In genomic region chr3:148615385-148615784, GRCh38 we compare ENCODE assay signal across 26 cellular contexts.
A peak's percentile ranks its signal among the peaks of the same experiment; 100 is the strongest.
DNase-seq lines count a peak whose midpoint lies in the region; ATAC-seq, FAIRE-seq and TF ChIP-seq lines count a peak whose summit lies in the region.
"Had no signal": no experiment of that assay in that cellular context is flagged by ENCODE, and none has a peak within 500 bp of the region (broad histone marks: within the 10 kb centered on the region; RNA-seq: fewer than 3 reads in every experiment).

No MANE protein-coding gene starts in this region.

- no peaks in the 10 kb centered on the region for H3K36me3 Mint-ChIP-seq in nephron progenitor cell (ENCODE audit: low read depth)
- H3K36me3 Mint-ChIP-seq: CD14-positive monocyte; CD4-positive, alpha-beta memory T cell; CD4-positive, CD25-positive, alpha-beta regulatory T cell; CD8-positive, alpha-beta memory T cell had no signal

- H3K4me3 ChIP-seq in HepG2 (replicated peaks in 1 of 3; ENCODE audit: insufficient read depth in 1 of 3, low read depth in 2 of 3, low read length in 3 of 3) (no peak overlapping the region), right lobe of liver (no peak overlapping the region), SK-N-MC (peak overlapping the region; percentile 36; the same call in 1 of the 2 replicates), osteoblast (ENCODE audit: insufficient read depth, low read length) (no peak overlapping the region)
- H3K4me3 ChIP-seq: BLaER1, GM12878 had no signal

- H3K27me3 Mint-ChIP-seq in nephron progenitor cell (ENCODE audit: low read depth, poor library complexity): no peaks in the 10 kb centered on the region
- H3K27me3 Mint-ChIP-seq: CD4-positive, alpha-beta memory T cell; CD4-positive, CD25-positive, alpha-beta regulatory T cell; CD8-positive, alpha-beta memory T cell had no signal

- TF ChIP-seq EP300 in HepG2 (IDR thresholded peaks at IDR 0.05; ENCODE audit: low read depth in 2 of 2, low read length in 2 of 2) (no peak), HepG2 (CRISPR knock-in tag; IDR thresholded peaks at IDR 0.05; ENCODE audit: borderline replicate concordance) (no peak)

- in situ Hi-C loops in HepG2 (cut with HindIII; ENCODE audit: extremely low pct_ligation_motif_present, low pct_unique_long_range_greater_than_20kb): no loop called here

- H3K4me1 Mint-ChIP-seq in nephron progenitor cell: no peaks in the 10 kb centered on the region
- H3K4me1 Mint-ChIP-seq: CD14-positive monocyte; CD4-positive, CD25-positive, alpha-beta regulatory T cell; CD8-positive, alpha-beta memory T cell had no signal

- no peak overlapping the region for H2AFZ ChIP-seq in HepG2 (ENCODE audit: low read length)
- H2AFZ ChIP-seq in osteoblast (ENCODE audit: low read length): no peak overlapping the region

- H3K4me1 ChIP-seq in HepG2 (ENCODE audit: insufficient read depth, low read length): peaks cover 11% of the 10 kb centered on the region
- no peaks in the 10 kb centered on the region for H3K4me1 ChIP-seq in right lobe of liver
- no peaks in the 10 kb centered on the region for H3K4me1 ChIP-seq in osteoblast (ENCODE audit: insufficient read depth, low read length)
- H3K4me1 ChIP-seq: BE2C had no signal

- H3K9me3 ChIP-seq in HepG2 (ENCODE audit: low read length): no peaks in the 10 kb centered on the region
- H3K9me3 ChIP-seq in right lobe of liver: no peaks in the 10 kb centered on the region
- H3K9me3 ChIP-seq in SK-N-MC (ENCODE audit: low read depth, low read length): no peaks in the 10 kb centered on the region
- no peaks in the 10 kb centered on the region for H3K9me3 ChIP-seq in osteoblast (ENCODE audit: low read depth, low read length)
- H3K9me3 ChIP-seq: BE2C had no signal

- BruUV-seq in HepG2 (replicated peaks; lab: Mats Ljungman, UMichigan): no TSS peak

- H3K4me2 ChIP-seq in HepG2 (ENCODE audit: low read depth, low read length): no peak overlapping the region
- H3K4me2 ChIP-seq in osteoblast (ENCODE audit: insufficient read depth, low read length): no peak overlapping the region
- H3K4me2 ChIP-seq: BLaER1 had no signal

- TF ChIP-seq RAD21 in HepG2 (CRISPR knock-in tag; IDR thresholded peaks at IDR 0.05): no peak

- no peak overlapping the region for H3K27ac Mint-ChIP-seq in nephron progenitor cell
- H3K27ac Mint-ChIP-seq: CD14-positive monocyte; CD4-positive, alpha-beta memory T cell; CD4-positive, CD25-positive, alpha-beta regulatory T cell; CD8-positive, alpha-beta memory T cell had no signal

- intact Hi-C loops in HepG2 (cut with micrococcal nuclease; ENCODE audit: unreplicated experiment) (no loop called here), right lobe of liver (cut with DNase I) (no loop called here)

- H4K20me1 ChIP-seq in HepG2 (ENCODE audit: insufficient read depth, low read length): no peaks in the 10 kb centered on the region
- no peaks in the 10 kb centered on the region for H4K20me1 ChIP-seq in osteoblast (ENCODE audit: insufficient read depth, low read length)
- H4K20me1 ChIP-seq: BLaER1 had no signal

- TF ChIP-seq POLR2A in HepG2 (IDR thresholded peaks at IDR 0.05; ENCODE audit: insufficient read depth in 1 of 2, low read depth in 2 of 2, low read length in 2 of 2) (no peak), right lobe of liver (IDR thresholded peaks at IDR 0.05) (no peak)

- H3K79me2 ChIP-seq in HepG2 (ENCODE audit: insufficient read depth, low read length): no peaks in the 10 kb centered on the region
- no peaks in the 10 kb centered on the region for H3K79me2 ChIP-seq in osteoblast (ENCODE audit: insufficient read depth, low read length)

- H3K27me3 ChIP-seq in HepG2 (ENCODE audit: control insufficient read depth in 1 of 2, insufficient read depth in 2 of 2, low read length in 2 of 2): no peaks in the 10 kb centered on the region
- H3K27me3 ChIP-seq in right lobe of liver: no peaks in the 10 kb centered on the region
- H3K27me3 ChIP-seq in osteoblast (ENCODE audit: insufficient read depth, low read length): no peaks in the 10 kb centered on the region
- H3K27me3 ChIP-seq: BE2C, BLaER1 had no signal

- DNase-seq in HepG2 (ENCODE audit: low spot score): no peak
- no peak for DNase-seq in right lobe of liver
- peak; percentile 24 for DNase-seq in SK-N-MC (ENCODE audit: low read depth, low spot score)
- DNase-seq in osteoblast (ENCODE audit: insufficient read length, low spot score, missing footprints): peak; percentile 49
- DNase-seq in nephron progenitor cell: no peak
- DNase-seq: ACHN; BE2C; C1 segment of cervical spinal cord; CD4-positive, alpha-beta memory T cell; CD4-positive, CD25-positive, alpha-beta regulatory T cell; CD8-positive, alpha-beta memory T cell; COR-L47; DMS 273 treated with DMSO at 0.1 percent for 48 hours; DMS153; DMS53; DMS79; DND-41; EL; GDM1 had no signal

- no peak overlapping the region for H3K4me3 Mint-ChIP-seq in nephron progenitor cell
- H3K4me3 Mint-ChIP-seq: CD14-positive monocyte; CD4-positive, alpha-beta memory T cell; CD4-positive, CD25-positive, alpha-beta regulatory T cell; CD8-positive, alpha-beta memory T cell had no signal

- POLR2A ChIA-PET in HepG2 (lab: Yijun Ruan, JAX): no interaction called here

- no peaks in the 10 kb centered on the region for H3K9me3 Mint-ChIP-seq in nephron progenitor cell

- TF ChIP-seq CTCF in HepG2 (CRISPR knock-in tag; IDR thresholded peaks at IDR 0.05) (no peak), right lobe of liver (IDR thresholded peaks at IDR 0.05) (no peak), osteoblast (IDR thresholded peaks at IDR 0.05; ENCODE audit: extremely low read depth, low read depth, low read length) (no peak), nephron progenitor cell (IDR thresholded peaks at IDR 0.05) (no peak)

- CTCF ChIA-PET in HepG2 (lab: Yijun Ruan, JAX; ENCODE audit: low intra/inter-chr PET ratio, low total read pairs): no interaction called here

- no peak for FAIRE-seq in HepG2 (lab: Jason Lieb, UNC)
- FAIRE-seq: GM12878, GM12892, GM18507 had no signal

- H3K36me3 ChIP-seq in HepG2 (replicated peaks in 1 of 2; ENCODE audit: control insufficient read depth in 1 of 2, insufficient read depth in 2 of 2, low read length in 2 of 2) (no peaks in the 10 kb centered on the region), right lobe of liver (no peaks in the 10 kb centered on the region), SK-N-MC (ENCODE audit: insufficient read depth, low read length) (no peaks in the 10 kb centered on the region), osteoblast (ENCODE audit: insufficient read depth, low read length) (no peaks in the 10 kb centered on the region)
- H3K36me3 ChIP-seq: BE2C, BLaER1 had no signal

- H3K9ac ChIP-seq in HepG2 (ENCODE audit: insufficient read depth, low read depth, low read length): no peak overlapping the region
- no peak overlapping the region for H3K9ac ChIP-seq in SK-N-MC (ENCODE audit: insufficient read length)
- H3K9ac ChIP-seq: BLaER1 had no signal

- 94% methylated on average over 3 of the region's 3 CpGs for WGBS in HepG2 (ENCODE audit: low lambda C conversion rate)
- WGBS in right lobe of liver (ENCODE audit: insufficient coverage, low coverage, low lambda C conversion rate, missing lambda C conversion rate): 71% methylated on average over 3 of the region's 3 CpGs

- ATAC-seq in HepG2 (no peak), right lobe of liver (no peak), HG02623 (IDR thresholded peaks at IDR 0.05; ENCODE audit: unreplicated experiment) (no peak)
- ATAC-seq: GM12878 had no signal

- H3K27ac ChIP-seq in HepG2 (ENCODE audit: extremely low read length, insufficient read depth, low read length): no peak overlapping the region
- H3K27ac ChIP-seq in right lobe of liver: no peak overlapping the region
- peak overlapping the region; percentile 70 for H3K27ac ChIP-seq in SK-N-MC
- no peak overlapping the region for H3K27ac ChIP-seq in osteoblast (ENCODE audit: low read depth, low read length)
- H3K27ac ChIP-seq: 22Rv1, BLaER1 had no signal

TF ChIP-seq in HepG2, 621 proteins besides CTCF, POLR2A, EP300 and RAD21:
- TF ChIP-seq ZNF710 (CRISPR knock-in tag; IDR thresholded peaks at IDR 0.05; ENCODE audit: borderline replicate concordance) (no peak), MAFK (conservative IDR thresholded peaks at IDR 0.05 in 1 of 2, IDR thresholded peaks at IDR 0.05 in 1 of 2; ENCODE audit: low read length in 2 of 2) (peak; percentile 88 to 89), MAFF (IDR thresholded peaks at IDR 0.05; ENCODE audit: low read depth, low read length) (peak; percentile 84), NFE2L2 (IDR thresholded peaks at IDR 0.05; ENCODE audit: low read length) (peak; percentile 55; the same call in 1 of the 2 replicates)
TF ChIP-seq in HepG2: peak in this region for 3.

Comparison
In these comparisons a context has a peak if more than half of its experiments do, and no peak if none do; other contexts are left out.
1. DNase-seq: peak in SK-N-MC (single experiment) and osteoblast (single experiment); none in HepG2 (single experiment), right lobe of liver (0 of 3) and nephron progenitor cell (single experiment).